Comparison of ENCODE assay signal across 7 cellular contexts in genomic region chr4:160326110-160326509, GRCh38.
"Had no signal": no experiment of that assay in that cellular context is flagged by ENCODE, and none has a peak within 500 bp of the region (broad histone marks: within the 10 kb centered on the region; RNA-seq: fewer than 3 reads in every experiment).

No MANE protein-coding gene starts in this region.

- H3K4me2 ChIP-seq: KMS-11 had no signal

- H3K9ac ChIP-seq: KMS-11 had no signal

- H3K4me3 ChIP-seq: K562 had no signal

- DNase-seq: IMR-90, KBM-7, KG1 had no signal

- ATAC-seq: HepG2, K562 had no signal

- H3K27ac ChIP-seq: HL-60, KMS-11 had no signal
